ENCODE assay signal across 26 cellular contexts in genomic region chr21:28547795-28548194, GRCh38.
"Had no signal": no experiment of that assay in that cellular context is flagged by ENCODE, and none has a peak within 500 bp of the region (broad histone marks: within the 10 kb centered on the region; RNA-seq: fewer than 3 reads in every experiment).

No MANE protein-coding gene starts in this region.

- H3K27me3 ChIP-seq: adrenal gland, breast epithelium had no signal

- H3K4me3 ChIP-seq: adrenal gland, breast epithelium, SK-N-MC had no signal

- H3K9me3 ChIP-seq: adrenal gland, breast epithelium had no signal

- H3K36me3 ChIP-seq: adrenal gland, breast epithelium had no signal

- H3K4me1 ChIP-seq: adrenal gland, breast epithelium had no signal

- H3K27ac ChIP-seq: adrenal gland, breast epithelium, SK-N-MC, VCaP had no signal

- DNase-seq: activated CD4-positive, alpha-beta memory T cell treated with anti-CD3 and anti-CD28 coated beads for 36 hours; activated CD4-positive, alpha-beta T cell treated with anti-CD3 and anti-CD28 coated beads, Interleukin-2, amount 10 ng/mL, durations not matched to agents 7 days and 5 days; activated CD4-positive, CD25-positive, alpha-beta regulatory T cell; activated CD8-positive, alpha-beta memory T cell treated with anti-CD3 and anti-CD28 coated beads for 24 hours; activated gamma-delta T cell; activated naive CD4-positive, alpha-beta T cell treated with anti-CD3 and anti-CD28 coated beads, Interleukin-2, amount 10 ng/mL, durations not matched to agents 7 days and 5 days; activated naive CD8-positive, alpha-beta T cell treated with anti-CD3 and anti-CD28 coated beads for 36 hours; activated T-cell treated with anti-CD3 and anti-CD28 coated beads, Interleukin-2, amount 50 U/mL, for 4 hours; adrenal gland; anterior cingulate cortex; caudate nucleus; NCI-H1105 treated with DMSO at 0.1 percent for 48 hours; NCI-H1436 treated with DMSO at 0.1 percent for 48 hours; NCI-H187 treated with DMSO at 0.1 percent for 48 hours; NCI-H2171; NCI-H226; NCI-H526; NCI-H82; T-cell; T-helper 2 cell; T1000 had no signal

- ATAC-seq: activated T-cell treated with anti-CD3 and anti-CD28 coated beads, Interleukin-2, amount 50 U/mL, for 4 hours; activated T-helper 17 cell treated with anti-CD3 and anti-CD28 coated beads, Interleukin-2, amount 50 U/mL, for 72 hours; Right ventricle myocardium inferior; T-cell had no signal
